In genomic region chr2:151826737-151827157, GRCh38 we compare ENCODE assay signal across 8 cellular contexts. TPM values are rescaled to one million over a fixed set of nuclear protein-coding genes. Genes with fewer than 3 reads are reported as not detected.
A peak's percentile ranks its signal among the peaks of the same experiment; 100 is the strongest.
DNase-seq lines count a peak whose midpoint lies in the region; ATAC-seq and TF ChIP-seq lines count a peak whose summit lies in the region.

No MANE protein-coding gene starts in this region.

- H3K27ac Mint-ChIP-seq in activated naive CD8-positive, alpha-beta T cell: no peak overlapping the region

- peak overlapping the region; percentile 78 to 94 (median 83) for H3K4me2 ChIP-seq in BLaER1 treated with 17β-estradiol and CSF1 and Interleukin-3, amounts not matched to agents 10 nM and 100 nM
- H3K4me2 ChIP-seq in IMR-90 (ENCODE audit: low read depth, low read length): peak overlapping the region; percentile 95

- no peak overlapping the region for H2BK5ac ChIP-seq in IMR-90 (ENCODE audit: low read depth, low read length, poor library complexity, severe bottlenecking)

- H3K27me3 Mint-ChIP-seq in activated naive CD8-positive, alpha-beta T cell: no peaks in the 10 kb centered on the region

- peak overlapping the region in 10 of 11 experiments; percentile 95 to 99 (median 97); a peak in 17 of 22 replicates for H3K27ac ChIP-seq in BLaER1 treated with 17β-estradiol and CSF1 and Interleukin-3, amounts not matched to agents 10 nM and 100 nM
- H3K27ac ChIP-seq in IMR-90 (ENCODE audit: insufficient read depth, low read length): no peak overlapping the region
- peak overlapping the region; percentile 88 for H3K27ac ChIP-seq in upper lobe of right lung

- peak overlapping the region; percentile 72; the same call in 1 of the 2 replicates for H3K23ac ChIP-seq in IMR-90 (ENCODE audit: low read depth, low read length)

- peak overlapping the region; percentile 48; the same call in 1 of the 2 replicates for H3K14ac ChIP-seq in IMR-90 (replicated peaks; ENCODE audit: low read depth, low read length)

- no peak for ATAC-seq in IMR-90 (ENCODE audit: low read depth)
- no peak for ATAC-seq in upper lobe of right lung
- no peak for ATAC-seq in HG02798 (IDR thresholded peaks at IDR 0.05; ENCODE audit: poor library complexity, unreplicated experiment)
- ATAC-seq in HG03457 (IDR thresholded peaks at IDR 0.05; ENCODE audit: unreplicated experiment): no peak

- H3K9me1 ChIP-seq in IMR-90 (ENCODE audit: insufficient read depth, low read length): peaks cover 6% of the 10 kb centered on the region; the same call in 1 of the 2 replicates

- WGBS in IMR-90 (ENCODE audit: extremely low coverage in 2 of 2, insufficient read length in 1 of 2), 2 experiments: no CpG with 5 or more reads among the region's 6 CpGs

- peak overlapping the region; percentile 83 to 99 (median 96) for H3K4me3 ChIP-seq in BLaER1 treated with 17β-estradiol and CSF1 and Interleukin-3, amounts not matched to agents 10 nM and 100 nM
- H3K4me3 ChIP-seq in IMR-90 (ENCODE audit: insufficient read depth, low read depth, low read length) (peak overlapping the region; percentile 80), upper lobe of right lung (peak overlapping the region; percentile 89)

- in situ Hi-C loops in IMR-90 (cut with MboI; ENCODE audit: low sequenced_read_pairs): no loop called here

- TF ChIP-seq POLR2A in IMR-90 (IDR thresholded peaks at IDR 0.05; ENCODE audit: low read depth, low read length): no peak

- H3K36me3 Mint-ChIP-seq in activated naive CD8-positive, alpha-beta T cell: no peaks in the 10 kb centered on the region

- no peaks in the 10 kb centered on the region for H3K27me3 ChIP-seq in BLaER1 treated with 17β-estradiol and CSF1 and Interleukin-3, amounts not matched to agents 10 nM and 100 nM
- H3K27me3 ChIP-seq in IMR-90 (ENCODE audit: control insufficient read depth, insufficient read depth, low read length) (no peaks in the 10 kb centered on the region), upper lobe of right lung (no peaks in the 10 kb centered on the region)

- intact Hi-C loops in IMR-90 (cut with micrococcal nuclease): loop anchor here (5.0 kb wide), 1 partner anchor 54 kb away; no protein-coding TSS in a partner anchor
- intact Hi-C loops in upper lobe of right lung (cut with DNase I): no loop called here

- H3K4me3 Mint-ChIP-seq in activated naive CD8-positive, alpha-beta T cell: peak overlapping the region; percentile 98

- H2BK20ac ChIP-seq in IMR-90 (ENCODE audit: low read depth, low read length): no peak overlapping the region

- H3K9ac ChIP-seq in BLaER1 treated with 17β-estradiol and CSF1 and Interleukin-3, amounts not matched to agents 10 nM and 100 nM: peak overlapping the region; percentile 94 to 99 (median 98)
- peak overlapping the region; percentile 3; the same call in 1 of the 2 replicates for H3K9ac ChIP-seq in IMR-90 (ENCODE audit: low read depth, low read length)

- DNase-seq in IMR-90 (peak; percentile 29), kidney tubule cell (ENCODE audit: low spot score) (peak; percentile 25), upper lobe of right lung (no peak), NCI-H2171 treated with DMSO at 0.1 percent for 48 hours (lab: John Stamatoyannopoulos, UW) (no peak)

- CTCF ChIA-PET in IMR-90 (lab: Yijun Ruan, JAX): no interaction called here

- no peak for TF ChIP-seq RAD21 in IMR-90 (IDR thresholded peaks at IDR 0.05; ENCODE audit: low read length)

- peaks cover 57% of the 10 kb centered on the region for H3K4me1 Mint-ChIP-seq in activated naive CD8-positive, alpha-beta T cell (ENCODE audit: low read depth)

- H4K20me1 ChIP-seq in BLaER1 treated with 17β-estradiol and CSF1 and Interleukin-3, amounts not matched to agents 10 nM and 100 nM: peaks cover 21 to 61% (median 56%) of the 10 kb centered on the region in 11 experiments; a peak in 21 of 22 replicates
- peaks cover 17% of the 10 kb centered on the region for H4K20me1 ChIP-seq in IMR-90 (ENCODE audit: insufficient read depth, low read length)

- H3K4me1 ChIP-seq in BLaER1 treated with 17β-estradiol and CSF1 and Interleukin-3, amounts not matched to agents 10 nM and 100 nM: peaks cover 18 to 45% (median 27%) of the 10 kb centered on the region in 10 experiments
- H3K4me1 ChIP-seq in IMR-90 (ENCODE audit: control insufficient read depth, insufficient read depth, low read length) (peaks cover 4% of the 10 kb centered on the region), upper lobe of right lung (peaks cover 23% of the 10 kb centered on the region)

- H2AK5ac ChIP-seq in IMR-90 (ENCODE audit: low read depth, low read length): no peak overlapping the region

- no peak overlapping the region for H2AFZ ChIP-seq in IMR-90 (replicated peaks; ENCODE audit: low read length, poor library complexity)

- POLR2A ChIA-PET in IMR-90 (lab: Charles Lee; ENCODE audit: unreplicated experiment): no interaction called here

- TSS peak; percentile 23 for BruUV-seq in IMR-90 (replicated peaks; lab: Mats Ljungman, UMichigan)

- no peak overlapping the region; the same call in 1 of the 2 replicates for H4K5ac ChIP-seq in IMR-90 (ENCODE audit: low read depth, low read length)

- 0 out of 2 replicates have a peak overlapping the region, but pooled peaks have one; percentile 24 for H3K56ac ChIP-seq in IMR-90 (ENCODE audit: extremely low read depth, insufficient read depth, low read length)

- no peak overlapping the region for H3K4ac ChIP-seq in IMR-90 (ENCODE audit: low read depth, low read length)

- H3K36me3 ChIP-seq in BLaER1 treated with 17β-estradiol and CSF1 and Interleukin-3, amounts not matched to agents 10 nM and 100 nM: peaks cover 0 to 41% (median 9%) of the 10 kb centered on the region in 11 experiments; a peak in 11 of 22 replicates
- H3K36me3 ChIP-seq in IMR-90 (ENCODE audit: control insufficient read depth, insufficient read depth, low read length) (no peaks in the 10 kb centered on the region), upper lobe of right lung (no peaks in the 10 kb centered on the region)

- H4K8ac ChIP-seq in IMR-90 (ENCODE audit: low read depth in 2 of 2, low read length in 2 of 2): 0 out of 4 replicates have a peak overlapping the region, but pooled peaks of 1 of the 2 experiments have one; percentile 28

- H4K91ac ChIP-seq in IMR-90 (ENCODE audit: insufficient read depth, low read depth, low read length): no peak overlapping the region

- no peaks in the 10 kb centered on the region for H3K9me3 ChIP-seq in BLaER1 treated with 17β-estradiol and CSF1 and Interleukin-3, amounts not matched to agents 10 nM and 100 nM (replicated peaks in 1 of 11)
- H3K9me3 ChIP-seq in IMR-90 (ENCODE audit: control insufficient read depth, insufficient read depth, low read length) (no peaks in the 10 kb centered on the region), upper lobe of right lung (no peaks in the 10 kb centered on the region)

- peaks cover 6 to 32% of the 10 kb centered on the region in 2 experiments; a peak in 3 of 4 replicates for H3K79me1 ChIP-seq in IMR-90 (ENCODE audit: low read depth in 1 of 2, low read length in 2 of 2)

- TF ChIP-seq CTCF in IMR-90 (conservative IDR thresholded peaks at IDR 0.05; ENCODE audit: low read depth, low read length) (no peak), upper lobe of right lung (IDR thresholded peaks at IDR 0.05) (no peak)

- no peak overlapping the region for H2BK120ac ChIP-seq in IMR-90 (ENCODE audit: low read depth, low read length)

- H3K9me3 Mint-ChIP-seq in activated naive CD8-positive, alpha-beta T cell (ENCODE audit: low read depth): no peaks in the 10 kb centered on the region

- dilution Hi-C loops in IMR-90 (cut with HindIII; ENCODE audit: low sequenced_read_pairs, unreplicated experiment): no loop called here

- H3K18ac ChIP-seq in IMR-90 (ENCODE audit: low read depth, low read length): no peak overlapping the region

- H2AK9ac ChIP-seq in IMR-90 (replicated peaks; ENCODE audit: low read depth, low read length, poor library complexity): peak overlapping the region; percentile 71

- no peak overlapping the region for H2BK15ac ChIP-seq in IMR-90 (ENCODE audit: low read depth, low read length)

TF ChIP-seq in IMR-90, 13 proteins besides CTCF, POLR2A, EP300 and RAD21:
- no peak for TF ChIP-seq CEBPB (IDR thresholded peaks at IDR 0.05; ENCODE audit: low read depth, low read length)
- peak; percentile 48 for TF ChIP-seq BHLHE40 (IDR thresholded peaks at IDR 0.05; ENCODE audit: low read depth, low read length)
- TF ChIP-seq USF2 (IDR thresholded peaks at IDR 0.05; ENCODE audit: low read depth, low read length): peak; percentile 76
TF ChIP-seq in IMR-90: peak in this region for 2.

RNA-seq across cellular contexts. Expression of gene ARL5A, which starts 1.5 kb away (rescaled TPM):
- total RNA-seq in IMR-90 (2012; rRNA removed): 45.5 and 89.2 TPM in 2 replicates
- 16.6 and 22.3 TPM in 2 replicates for polyA plus RNA-seq in IMR-90 (2012; rRNA removed)
- 2.4 and 3.9 TPM in 2 replicates for polyA plus RNA-seq in IMR-90 (2012; cell fraction: cytosol; rRNA removed)
- polyA plus RNA-seq in IMR-90 (2012; cell fraction: nucleus; rRNA removed; ENCODE audit: low replicate concordance): 1.4 and 5.8 TPM in 2 replicates
- 56.6 TPM for total RNA-seq in upper lobe of right lung

Comparison
In these comparisons a context has a peak if more than half of its experiments do, and no peak if none do; other contexts are left out.
1. DNase-seq: peak in IMR-90 (single experiment) and kidney tubule cell (single experiment); none in upper lobe of right lung (single experiment) and NCI-H2171 treated with DMSO at 0.1 percent for 48 hours (single experiment).
2. Peak in every context shown above with its lines, with median percentiles within 50 percentile points of each other: H3K4me3 ChIP-seq.